Comparison of ENCODE assay signal across 39 cellular contexts in genomic region chr5:35600591-35600990, GRCh38.
"Had no signal": no experiment of that assay in that cellular context is flagged by ENCODE, and none has a peak within 500 bp of the region (broad histone marks: within the 10 kb centered on the region; RNA-seq: fewer than 3 reads in every experiment).

No MANE protein-coding gene starts in this region.

- H3K36me3 ChIP-seq: adrenal gland, ascending aorta, brain microvascular endothelial cell, breast epithelium, cardiac muscle cell had no signal

- H3K9me3 Mint-ChIP-seq: activated naive CD4-positive, alpha-beta T cell treated with anti-CD3 and anti-CD28 coated beads, Interleukin-2, amount 10 ng/mL, durations not matched to agents 7 days and 5 days; activated T-helper 17 cell treated with anti-CD3 and anti-CD28 coated beads, Interleukin-2, amount 50 U/mL, for 72 hours had no signal

- H3K27me3 ChIP-seq: adrenal gland, ascending aorta, body of pancreas, brain microvascular endothelial cell, breast epithelium, cardiac muscle cell had no signal

- H3K27me3 Mint-ChIP-seq: brain had no signal

- H3K4me3 ChIP-seq: adrenal gland, ascending aorta, body of pancreas, breast epithelium, cardiac muscle cell had no signal

- H3K4me1 Mint-ChIP-seq: activated naive CD4-positive, alpha-beta T cell treated with anti-CD3 and anti-CD28 coated beads, Interleukin-2, amount 50 U/mL, for 24 hours; activated naive CD8-positive, alpha-beta T cell treated with anti-CD3 and anti-CD28 coated beads for 36 hours; activated naive CD8-positive, alpha-beta T cell treated with anti-CD3 and anti-CD28 coated beads, Interleukin-2, amount 50 U/mL, for 24 hours; activated T-helper 17 cell treated with anti-CD3 and anti-CD28 coated beads, Interleukin-2, amount 50 U/mL, for 72 hours; brain; central memory CD8-positive, alpha-beta T cell had no signal

- H3K27ac ChIP-seq: adrenal gland, ascending aorta, body of pancreas, brain microvascular endothelial cell, breast epithelium, cardiac muscle cell had no signal

- H3K36me3 Mint-ChIP-seq: activated naive CD4-positive, alpha-beta T cell treated with anti-CD3 and anti-CD28 coated beads, Interleukin-2, amount 10 ng/mL, durations not matched to agents 7 days and 5 days; activated naive CD4-positive, alpha-beta T cell treated with anti-CD3 and anti-CD28 coated beads, Interleukin-2, amount 50 U/mL, for 24 hours; activated naive CD8-positive, alpha-beta T cell treated with anti-CD3 and anti-CD28 coated beads, Interleukin-2, amount 10 ng/mL, durations not matched to agents 7 days and 5 days; brain had no signal

- DNase-seq: activated effector memory CD4-positive, alpha-beta T cell treated with anti-CD3 and anti-CD28 coated beads, Interleukin-2, amount 50 U/mL, for 16 hours; activated effector memory CD4-positive, alpha-beta T cell treated with Interleukin-2 at 50 U/mL for 16 hours; activated gamma-delta T cell; activated gamma-delta T cell treated with Interleukin-2 at 50 U/mL for 16 hours; activated naive CD4-positive, alpha-beta T cell; activated naive CD4-positive, alpha-beta T cell treated with anti-CD3 and anti-CD28 coated beads for 36 hours; activated naive CD4-positive, alpha-beta T cell treated with anti-CD3 and anti-CD28 coated beads, Interleukin-2, amount 10 ng/mL, durations not matched to agents 7 days and 5 days; activated naive CD4-positive, alpha-beta T cell treated with anti-CD3 and anti-CD28 coated beads, Interleukin-2, amount 50 U/mL, for 16 hours; activated naive CD4-positive, alpha-beta T cell treated with Interleukin-2 at 50 U/mL for 16 hours; activated naive CD8-positive, alpha-beta T cell treated with anti-CD3 and anti-CD28 coated beads for 36 hours; activated naive CD8-positive, alpha-beta T cell treated with anti-CD3 and anti-CD28 coated beads, Interleukin-2, amount 10 ng/mL, durations not matched to agents 7 days and 5 days; activated naive CD8-positive, alpha-beta T cell treated with anti-CD3 and anti-CD28 coated beads, Interleukin-2, amount 50 U/mL, for 24 hours; activated T-cell treated with anti-CD3 and anti-CD28 coated beads for 4 hours; activated T-cell treated with anti-CD3 and anti-CD28 coated beads, Interleukin-2, amount 50 U/mL, for 1 hour; activated T-cell treated with anti-CD3 and anti-CD28 coated beads, Interleukin-2, amount 50 U/mL, for 24 hours; activated T-cell treated with anti-CD3 and anti-CD28 coated beads, Interleukin-2, amount 50 U/mL, for 4 hours; activated T-cell treated with anti-CD3 and anti-CD28 coated beads, Interleukin-2, amount 50 U/mL, for 48 hours; activated T-cell treated with anti-CD3 and anti-CD28 coated beads, Interleukin-2, amount 50 U/mL, for 72 hours; adrenal gland; amniotic stem cell; amygdala; anterior cingulate cortex; aorta; body of pancreas; brain microvascular endothelial cell; caudate nucleus; central memory CD4-positive, alpha-beta T cell; cerebellar nuclear complex had no signal

- H3K27ac Mint-ChIP-seq: activated naive CD4-positive, alpha-beta T cell treated with anti-CD3 and anti-CD28 coated beads for 36 hours; activated naive CD4-positive, alpha-beta T cell treated with anti-CD3 and anti-CD28 coated beads, Interleukin-2, amount 10 ng/mL, durations not matched to agents 7 days and 5 days; activated naive CD4-positive, alpha-beta T cell treated with anti-CD3 and anti-CD28 coated beads, Interleukin-2, amount 50 U/mL, for 24 hours; activated naive CD4-positive, alpha-beta T cell treated with anti-CD3 and anti-CD28 coated beads, Interleukin-2, amount 50 U/mL, for 72 hours; activated naive CD8-positive, alpha-beta T cell; activated naive CD8-positive, alpha-beta T cell treated with anti-CD3 and anti-CD28 coated beads for 36 hours; activated naive CD8-positive, alpha-beta T cell treated with anti-CD3 and anti-CD28 coated beads, Interleukin-2, amount 10 ng/mL, durations not matched to agents 7 days and 5 days; activated naive CD8-positive, alpha-beta T cell treated with anti-CD3 and anti-CD28 coated beads, Interleukin-2, amount 50 U/mL, for 24 hours; activated T-cell treated with anti-CD3 and anti-CD28 coated beads, Interleukin-2, amount 50 U/mL, for 24 hours; activated T-cell treated with anti-CD3 and anti-CD28 coated beads, Interleukin-2, amount 50 U/mL, for 72 hours; activated T-helper 1 cell treated with anti-CD3 and anti-CD28 coated beads, Interleukin-12 subunit alpha, Interleukin-12 subunit beta, Interleukin-2, Interleukin-4 antibody, amounts not matched to agents 30 ng/mL and 10 ng/mL and 1 ng/mL, durations not matched to agents 14 hours and 24 hours and 36 hours; activated T-helper 17 cell treated with anti-CD3 and anti-CD28 coated beads, Interleukin-2, amount 50 U/mL, for 72 hours; activated T-helper 2 cell treated with anti-CD3 and anti-CD28 coated beads, Interferon-gamma antibody, Interleukin-2, Interleukin-4, amounts not matched to agents 10 μg/mL and 5 μg/mL and 100 μg/mL, durations not matched to agents 14 hours and 24 hours and 36 hours; brain had no signal

- H3K4me1 ChIP-seq: adrenal gland, ascending aorta, breast epithelium had no signal

- H3K4me3 Mint-ChIP-seq: activated naive CD4-positive, alpha-beta T cell treated with anti-CD3 and anti-CD28 coated beads for 36 hours; activated naive CD4-positive, alpha-beta T cell treated with anti-CD3 and anti-CD28 coated beads, Interleukin-2, amount 10 ng/mL, durations not matched to agents 7 days and 5 days; activated naive CD4-positive, alpha-beta T cell treated with anti-CD3 and anti-CD28 coated beads, Interleukin-2, amount 50 U/mL, for 24 hours; activated naive CD8-positive, alpha-beta T cell; activated naive CD8-positive, alpha-beta T cell treated with anti-CD3 and anti-CD28 coated beads for 36 hours; activated naive CD8-positive, alpha-beta T cell treated with anti-CD3 and anti-CD28 coated beads, Interleukin-2, amount 10 ng/mL, durations not matched to agents 7 days and 5 days; activated naive CD8-positive, alpha-beta T cell treated with anti-CD3 and anti-CD28 coated beads, Interleukin-2, amount 50 U/mL, for 24 hours; activated T-cell treated with anti-CD3 and anti-CD28 coated beads, Interleukin-2, amount 50 U/mL, for 24 hours; activated T-cell treated with anti-CD3 and anti-CD28 coated beads, Interleukin-2, amount 50 U/mL, for 4 hours; activated T-cell treated with anti-CD3 and anti-CD28 coated beads, Interleukin-2, amount 50 U/mL, for 72 hours; activated T-helper 1 cell treated with anti-CD3 and anti-CD28 coated beads, Interleukin-12 subunit alpha, Interleukin-12 subunit beta, Interleukin-2, Interleukin-4 antibody, amounts not matched to agents 30 ng/mL and 10 ng/mL and 1 ng/mL, durations not matched to agents 14 hours and 24 hours and 36 hours; activated T-helper 17 cell treated with anti-CD3 and anti-CD28 coated beads, Interleukin-2, amount 50 U/mL, for 72 hours; brain; central memory CD8-positive, alpha-beta T cell had no signal

- H3K9me3 ChIP-seq: adrenal gland, body of pancreas, breast epithelium had no signal
